ENCODE assay signal across 17 cellular contexts in genomic region chr9:130493476-130493875, GRCh38. TPM values are rescaled to one million over a fixed set of nuclear protein-coding genes. Genes with fewer than 3 reads are reported as not detected.
DNase-seq lines count a peak whose midpoint lies in the region; ATAC-seq and TF ChIP-seq lines count a peak whose summit lies in the region.
"Had no signal": no experiment of that assay in that cellular context is flagged by ENCODE, and none has a peak within 500 bp of the region (broad histone marks: within the 10 kb centered on the region; RNA-seq: fewer than 3 reads in every experiment).

No MANE protein-coding gene starts in this region.

- no peak overlapping the region for H3K9ac ChIP-seq in neuronal stem cell (ENCODE audit: low read depth, low read length, poor library complexity)
- H3K9ac ChIP-seq: BLaER1 had no signal

- H3K4me1 ChIP-seq in neuronal stem cell (ENCODE audit: control insufficient read depth in 2 of 2, insufficient read depth in 1 of 2, low read depth in 1 of 2, low read length in 2 of 2), result peaks cover 0 to 12% of the 10 kb centered on the region in 2 donors
- no peaks in the 10 kb centered on the region for H3K4me1 ChIP-seq in thyroid gland

- H3K4me3 ChIP-seq in neuronal stem cell (ENCODE audit: low read length in 2 of 2) (no peak overlapping the region), thyroid gland (replicated peaks in 1 of 3) (no peak overlapping the region)
- H3K4me3 ChIP-seq: BLaER1 had no signal

- H3K14ac ChIP-seq in neuronal stem cell (ENCODE audit: low read length), result no peak overlapping the region

- H2BK5ac ChIP-seq in neuronal stem cell (ENCODE audit: low read length), result peak overlapping the region; percentile 40

- H3K4ac ChIP-seq in neuronal stem cell (ENCODE audit: low read length), result no peak overlapping the region

- ATAC-seq in activated CD4-positive, CD25-positive, alpha-beta regulatory T cell treated with anti-CD3 and anti-CD28 coated beads, Interleukin-2, amount 50 U/mL, for 24 hours, result no peak
- ATAC-seq in left lobe of liver (peak; percentile 1), GM21825 (IDR thresholded peaks at IDR 0.05; ENCODE audit: unreplicated experiment) (no peak)
- ATAC-seq: CD8-positive, alpha-beta T cell had no signal

- peak; percentile 17 for DNase-seq in activated CD4-positive, CD25-positive, alpha-beta regulatory T cell treated with anti-CD3 and anti-CD28 coated beads, Interleukin-2, amount 50 U/mL, for 72 hours
- peak; percentile 69 for DNase-seq in NCI-H2171 treated with DMSO at 0.1 percent for 48 hours (lab: John Stamatoyannopoulos, UW)
- peak; percentile 50 for DNase-seq in left lobe of liver (ENCODE audit: low spot score)
- no peak for DNase-seq in neuronal stem cell (ENCODE audit: low spot score)
- DNase-seq in thyroid gland, result no peak
- DNase-seq in DMS 273 (lab: John Stamatoyannopoulos, UW; ENCODE audit: unreplicated experiment), result no peak
- DNase-seq: CD4-positive, CD25-positive, alpha-beta regulatory T cell; CD8-positive, alpha-beta T cell; DMS53; DMS79 treated with DMSO at 0.1 percent for 48 hours; GF-D8; HCEC 1CT had no signal

- TF ChIP-seq POLR2A in thyroid gland (IDR thresholded peaks at IDR 0.05), result no peak

- H3K23ac ChIP-seq in neuronal stem cell (ENCODE audit: low read depth, low read length, poor library complexity), result peak overlapping the region; percentile 67

- no peak for TF ChIP-seq CTCF in thyroid gland (IDR thresholded peaks at IDR 0.05)

- H3K79me1 ChIP-seq in neuronal stem cell (ENCODE audit: low read depth, low read length), result no peaks in the 10 kb centered on the region

- peak overlapping the region; percentile 31 for H3K18ac ChIP-seq in neuronal stem cell (ENCODE audit: low read length)

- H3K27me3 ChIP-seq in neuronal stem cell (ENCODE audit: control insufficient read depth in 3 of 3, insufficient read depth in 3 of 3, low read depth in 1 of 3, low read length in 3 of 3) (peaks cover 0 to 20% (median 0%) of the 10 kb centered on the region in 3 experiments), thyroid gland (no peaks in the 10 kb centered on the region)
- H3K27me3 ChIP-seq: BLaER1 had no signal

- H2BK15ac ChIP-seq in neuronal stem cell (ENCODE audit: low read length), result peak overlapping the region; percentile 77

- H3K4me2 ChIP-seq in neuronal stem cell (ENCODE audit: insufficient read depth, low read length, poor library complexity, severe bottlenecking), result no peak overlapping the region
- H3K4me2 ChIP-seq: BLaER1 had no signal

- peaks cover 0 to 1% of the 10 kb centered on the region in 2 donors for H3K36me3 ChIP-seq in neuronal stem cell (replicated peaks in 1 of 2; ENCODE audit: control insufficient read depth in 2 of 2, insufficient read depth in 2 of 2, low read length in 2 of 2)
- peaks cover 8 to 9% of the 10 kb centered on the region in 2 donors for H3K36me3 ChIP-seq in thyroid gland

- peak overlapping the region; percentile 88 for H2BK120ac ChIP-seq in neuronal stem cell (ENCODE audit: low read depth, low read length)

- no peak overlapping the region for H2BK12ac ChIP-seq in neuronal stem cell (ENCODE audit: low read length)

- H3K9me3 ChIP-seq in neuronal stem cell (replicated peaks in 1 of 2; ENCODE audit: control insufficient read depth in 2 of 2, insufficient read depth in 1 of 2, low read depth in 1 of 2, low read length in 2 of 2), result peaks cover 6 to 9% of the 10 kb centered on the region in 2 donors
- H3K9me3 ChIP-seq in thyroid gland, result no peaks in the 10 kb centered on the region

- intact Hi-C loops in thyroid gland (cut with DNase I), result no loop called here

- WGBS in neuronal stem cell (ENCODE audit: extremely low coverage in 2 of 2, insufficient read length in 2 of 2, insufficient replicate concordance in 1 of 2), 2 donors, result no CpG with 5 or more reads among the region's 9 CpGs
- 86 to 88% methylated on average over 4 to 8 of the region's 9 CpGs for WGBS in thyroid gland, 2 donors

- H2AFZ ChIP-seq in neuronal stem cell (ENCODE audit: low read length), result no peak overlapping the region

- H4K8ac ChIP-seq in neuronal stem cell (ENCODE audit: low read depth, low read length), result no peak overlapping the region

- no peak overlapping the region for H4K91ac ChIP-seq in neuronal stem cell (ENCODE audit: low read depth, low read length, poor library complexity)

- peak overlapping the region; percentile 49 for H2AK5ac ChIP-seq in neuronal stem cell (ENCODE audit: low read depth, low read length)

- H3K27ac ChIP-seq in neuronal stem cell (replicated peaks; ENCODE audit: low read length) (no peak overlapping the region), thyroid gland (no peak overlapping the region)
- H3K27ac ChIP-seq: 22Rv1, BLaER1, C4-2B had no signal

RNA-seq across cellular contexts. Expression of gene ASS1, which starts 48.7 kb away (rescaled TPM):
- total RNA-seq in left lobe of liver (1,233 TPM), thyroid gland (100 to 1,000 TPM; 123 to 235 (median 166) TPM)
- 19.7 TPM for polyA plus RNA-seq in neuronal stem cell (2013, experiment 1 of 2)
- 19.8 TPM for polyA plus RNA-seq in neuronal stem cell (2013, experiment 2 of 2)
- total RNA-seq: CD4-positive, CD25-positive, alpha-beta regulatory T cell; CD8-positive, alpha-beta T cell had no signal
- polyA plus RNA-seq: CD4-positive, CD25-positive, alpha-beta regulatory T cell had no signal

Comparison
In these comparisons a context has a peak if more than half of its experiments do, and no peak if none do; other contexts are left out.
1. DNase-seq: peak in activated CD4-positive, CD25-positive, alpha-beta regulatory T cell treated with anti-CD3 and anti-CD28 coated beads, Interleukin-2, amount 50 U/mL, for 72 hours (single experiment), NCI-H2171 treated with DMSO at 0.1 percent for 48 hours (single experiment) and left lobe of liver (single experiment); none in neuronal stem cell (single experiment), thyroid gland (0 of 2) and DMS 273 (single experiment).